ENCODE assay signal across 27 cellular contexts in the genomic region with DNA sequence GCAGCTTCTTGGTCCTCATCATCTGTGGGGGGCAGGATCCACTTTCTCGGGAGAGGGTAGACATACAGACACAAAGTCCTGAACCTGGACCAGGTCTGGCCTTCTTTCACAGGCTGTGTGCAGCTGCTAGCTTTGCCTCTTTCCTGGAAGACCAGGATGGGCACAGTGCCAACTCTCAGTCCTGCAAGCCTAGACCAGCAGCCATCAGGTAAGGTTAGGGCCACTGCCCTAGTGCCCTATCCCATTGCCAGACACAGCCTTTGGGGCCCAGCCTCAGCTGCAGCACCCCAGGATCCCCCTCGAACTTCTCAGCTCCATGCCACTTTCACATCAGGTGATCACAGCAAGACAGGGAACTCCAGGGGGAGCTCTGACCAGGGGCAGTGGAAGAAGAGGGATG. TPM values are rescaled to one million over a fixed set of nuclear protein-coding genes. Genes with fewer than 3 reads are reported as not detected.
DNase-seq lines count a peak whose midpoint lies in the region; TF ChIP-seq lines count a peak whose summit lies in the region.
"Had no signal": no experiment of that assay in that cellular context is flagged by ENCODE, and none has a peak within 500 bp of the region (broad histone marks: within the 10 kb centered on the region; RNA-seq: fewer than 3 reads in every experiment).

No MANE protein-coding gene starts in this region.

- no peaks in the 10 kb centered on the region for H3K36me3 ChIP-seq in spleen
- H3K36me3 ChIP-seq: BLaER1 treated with 17β-estradiol and CSF1 and Interleukin-3, amounts not matched to agents 10 nM and 100 nM had no signal

- no peak overlapping the region for H3K4me3 ChIP-seq in spleen
- H3K4me3 ChIP-seq: BLaER1 treated with 17β-estradiol and CSF1 and Interleukin-3, amounts not matched to agents 10 nM and 100 nM; GM12878 had no signal

- no peak for TF ChIP-seq CTCF in spleen (IDR thresholded peaks at IDR 0.05 in 8 of 11, conservative IDR thresholded peaks at IDR 0.05 in 3 of 11)

- no peak overlapping the region for H3K27ac ChIP-seq in spleen
- H3K27ac ChIP-seq: BLaER1 treated with 17β-estradiol and CSF1 and Interleukin-3, amounts not matched to agents 10 nM and 100 nM; KMS-11 had no signal

- intact Hi-C loops in spleen (cut with DNase I; ENCODE audit: low total_unique reads), result no loop called here

- DNase-seq in NCI-H2196 (lab: John Stamatoyannopoulos, UW; ENCODE audit: unreplicated experiment), result peak; percentile 3
- no peak for DNase-seq in NCI-H2196 treated with DMSO at 0.1 percent for 48 hours (lab: John Stamatoyannopoulos, UW; ENCODE audit: unreplicated experiment)
- DNase-seq in COLO668 (lab: John Stamatoyannopoulos, UW; ENCODE audit: unreplicated experiment), result peak; percentile 24
- DNase-seq in NCI-H69 (lab: John Stamatoyannopoulos, UW), result peak; percentile 5
- DNase-seq in spleen, result peak; percentile 64
- no peak for DNase-seq in NCI-H1694 (lab: John Stamatoyannopoulos, UW)
- no peak for DNase-seq in NCI-H345 (lab: John Stamatoyannopoulos, UW)
- DNase-seq: CD4-positive, alpha-beta T cell; COR-L47; DMS79; EL; GDM1; IMR-90; NCI-H1048; NCI-H1436; NCI-H187 treated with DMSO at 0.1 percent for 48 hours; NCI-H2107; NCI-H226; NCI-H510A treated with DMSO at 0.1 percent for 48 hours; NCI-H82; RPMI8226; SW 1271 had no signal

- peaks cover 0 to 27% (median 0%) of the 10 kb centered on the region in 7 donors for H3K27me3 ChIP-seq in spleen (replicated peaks in 1 of 7)

- no peaks in the 10 kb centered on the region for H3K9me3 ChIP-seq in spleen

- 64 to 89% (median 79%) methylated on average over 1 to 2 of the region's 2 CpGs for WGBS in spleen, 5 donors

- no peak for TF ChIP-seq POLR2A in spleen (IDR thresholded peaks at IDR 0.05)

- H3K4me1 ChIP-seq in spleen, result peaks cover 0 to 5% (median 0%) of the 10 kb centered on the region in 6 donors

RNA-seq across cellular contexts. Expression of gene ZNF185, which starts 38.4 kb away (rescaled TPM):
- 10 to 100 TPM in 3 of 7 donors, 1 to 10 TPM in 4; 6.6 to 13.8 (median 8.3) TPM for total RNA-seq in spleen
- 1 to 10 TPM; 2.0 to 2.7 (median 2.4) TPM for polyA plus RNA-seq in spleen

RNA-seq across cellular contexts. Expression of gene PNMA5, which starts 57.6 kb away (rescaled TPM):
- total RNA-seq in spleen, result under 1 TPM in 6 of 7 donors, not detected in 1; 0.14 to 0.24 (median 0.17) TPM
- polyA plus RNA-seq in spleen, result 1 to 10 TPM in 1 of 3 donors, under 1 TPM in 2; 0.35 to 1.0 (median 0.96) TPM
- total RNA-seq: GM12878, IMR-90, SK-MEL-5 had no signal
- polyA plus RNA-seq: AG04450, IMR-90 had no signal

Comparison
In these comparisons a context has a peak if more than half of its experiments do, and no peak if none do; other contexts are left out.
1. DNase-seq: peak in NCI-H2196 (single experiment), COLO668 (single experiment), NCI-H69 (single experiment) and spleen (single experiment); none in NCI-H2196 treated with DMSO at 0.1 percent for 48 hours (single experiment), NCI-H1694 (single experiment) and NCI-H345 (single experiment).